8 cellular contexts compared by ENCODE assay signal in the genomic region with DNA sequence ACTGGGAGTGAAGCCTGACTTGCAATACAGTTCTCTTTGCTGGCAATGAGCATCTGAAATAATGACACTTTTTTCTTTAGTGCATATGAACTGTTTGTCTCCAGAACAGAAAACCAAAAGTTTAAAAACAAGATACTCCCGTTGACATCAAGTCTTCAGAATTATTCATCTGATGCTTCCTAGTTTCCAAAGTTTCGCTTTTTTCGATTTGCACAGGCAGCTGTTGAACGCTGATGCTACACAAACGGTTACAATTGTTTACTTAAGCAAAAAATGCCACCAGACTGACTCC. TPM values are rescaled to one million over a fixed set of nuclear protein-coding genes. Genes with fewer than 3 reads are reported as not detected.
DNase-seq lines count a peak whose midpoint lies in the region; ATAC-seq, FAIRE-seq and TF ChIP-seq lines count a peak whose summit lies in the region.

No MANE protein-coding gene starts in this region.

- H3K36me3 ChIP-seq in heart right ventricle, result peaks cover 0 to 25% (median 0%) of the 10 kb centered on the region in 9 donors
- peaks cover 5% of the 10 kb centered on the region for H3K36me3 ChIP-seq in bronchial epithelial cell (ENCODE audit: control insufficient read depth, insufficient read depth, low read length)
- peaks cover 16% of the 10 kb centered on the region for H3K36me3 ChIP-seq in mesodermal cell (ENCODE audit: control insufficient read depth, insufficient read depth, low read length)
- no peaks in the 10 kb centered on the region for H3K36me3 ChIP-seq in urinary bladder (ENCODE audit: insufficient read depth)

- TF ChIP-seq CTCF in heart right ventricle (IDR thresholded peaks at IDR 0.05), result no peak
- TF ChIP-seq CTCF in bronchial epithelial cell (IDR thresholded peaks at IDR 0.05; ENCODE audit: insufficient read depth, low read length, severe bottlenecking), result no peak

- intact Hi-C loops in heart right ventricle (cut with DNase I) (loop anchor here in 2 of 10 donors (2.0 to 5.0 kb wide), 6 partner anchors 30 to 106 kb away; a partner anchor contains a TSS), Right ventricle myocardium inferior (cut with DNase I) (loop anchor here (2.0 kb wide), 2 partner anchors 28 to 58 kb away; no protein-coding TSS in a partner anchor)

- H3K9me3 ChIP-seq in heart right ventricle (no peaks in the 10 kb centered on the region), mesodermal cell (ENCODE audit: control insufficient read depth, low read length) (no peaks in the 10 kb centered on the region)

- FAIRE-seq in bronchial epithelial cell (lab: Jason Lieb, UNC), result no peak

- H3K4me1 ChIP-seq in heart right ventricle (peaks cover 0 to 38% (median 32%) of the 10 kb centered on the region in 9 donors), mesodermal cell (ENCODE audit: control insufficient read depth, insufficient read depth, low read length, poor library complexity, severe bottlenecking) (peaks cover 15% of the 10 kb centered on the region), urinary bladder (ENCODE audit: insufficient read depth) (no peaks in the 10 kb centered on the region)

- ATAC-seq in heart right ventricle, result no peak
- ATAC-seq in Right ventricle myocardium inferior, result no peak

- WGBS in heart right ventricle, 2 donors, result 1 to 2% methylated on average over 5 of the region's 5 CpGs
- 0 to 4% methylated on average over 3 to 5 of the region's 5 CpGs for WGBS in mesodermal cell (ENCODE audit: insufficient coverage in 2 of 2), 2 experiments
- WGBS in urinary bladder, result under 1% methylated on average over 5 of the region's 5 CpGs

- no peak for DNase-seq in heart right ventricle
- no peak for DNase-seq in Right ventricle myocardium inferior (ENCODE audit: missing footprints)
- no peak for DNase-seq in bronchial epithelial cell (ENCODE audit: low read depth)
- DNase-seq in NCI-H82 treated with DMSO at 0.1 percent for 48 hours (lab: John Stamatoyannopoulos, UW; ENCODE audit: unreplicated experiment), result no peak
- no peak for DNase-seq in NCI-H2171 treated with DMSO at 0.1 percent for 48 hours (lab: John Stamatoyannopoulos, UW)
- DNase-seq in mesenteric fat pad (ENCODE audit: low spot score), result no peak

- H3K4me3 ChIP-seq in heart right ventricle (peak overlapping the region; percentile 34 to 94 (median 86)), bronchial epithelial cell (ENCODE audit: low read depth, low read length) (peak overlapping the region; percentile 52), mesodermal cell (ENCODE audit: extremely low read depth, insufficient read depth, low read length, poor library complexity, severe bottlenecking) (peak overlapping the region; percentile 89), urinary bladder (ENCODE audit: low read depth, low read length) (peak overlapping the region; percentile 82)

- H3K27ac ChIP-seq in heart right ventricle (peak overlapping the region; percentile 93 to 99 (median 98)), mesodermal cell (ENCODE audit: low read depth, low read length, severe bottlenecking) (peak overlapping the region; percentile 98), urinary bladder (ENCODE audit: low read depth) (peak overlapping the region; percentile 95)

- no peaks in the 10 kb centered on the region for H3K27me3 ChIP-seq in heart right ventricle
- no peaks in the 10 kb centered on the region for H3K27me3 ChIP-seq in bronchial epithelial cell (ENCODE audit: control insufficient read depth, insufficient read depth, low read length)

RNA-seq across cellular contexts. Expression of a gene that starts 0.6 kb away (rescaled TPM):
- total RNA-seq in heart right ventricle (10 to 100 TPM; 25.4 to 39.7 (median 28.6) TPM), Right ventricle myocardium inferior (32.4 TPM), bronchial epithelial cell (56.6 and 58.8 TPM in 2 replicates), urinary bladder (104 TPM), mesenteric fat pad (43.1 TPM)
- polyA plus RNA-seq in heart right ventricle (10 to 100 TPM; 20.2 to 26.6 TPM), urinary bladder (20.9 TPM)
- 69.0 TPM for polyA plus RNA-seq in mesodermal cell (2013, experiment 1 of 2)
- 67.0 TPM for polyA plus RNA-seq in mesodermal cell (2013, experiment 2 of 2)

RNA-seq across cellular contexts. Expression of a gene that starts 29.1 kb away (rescaled TPM):
- total RNA-seq in heart right ventricle (10 to 100 TPM in 3 of 10 donors, 1 to 10 TPM in 7; 1.5 to 16.5 (median 5.7) TPM), Right ventricle myocardium inferior (10.6 TPM), bronchial epithelial cell (1.3 and 1.4 TPM in 2 replicates), urinary bladder (6.2 TPM), mesenteric fat pad (5.3 TPM)
- polyA plus RNA-seq in heart right ventricle (1 to 10 TPM; 1.1 to 6.0 TPM), urinary bladder (5.2 TPM)
- 0.52 TPM for polyA plus RNA-seq in mesodermal cell (2013, experiment 1 of 2)
- 0.20 TPM for polyA plus RNA-seq in mesodermal cell (2013, experiment 2 of 2)
